ENCODE assay signal across 8 cellular contexts in genomic region chr9:89312154-89312616, GRCh38. TPM values are rescaled to one million over a fixed set of nuclear protein-coding genes. Genes with fewer than 3 reads are reported as not detected.
DNase-seq lines count a peak whose midpoint lies in the region; ATAC-seq and TF ChIP-seq lines count a peak whose summit lies in the region.

No MANE protein-coding gene starts in this region.

- no peaks in the 10 kb centered on the region for H3K9me2 ChIP-seq in SU-DHL-6 (replicated peaks; ENCODE audit: insufficient read depth, low read length)

- ATAC-seq in HG02981 (IDR thresholded peaks at IDR 0.05; ENCODE audit: unreplicated experiment) = no peak
- no peak for ATAC-seq in HG03571 (IDR thresholded peaks at IDR 0.05; ENCODE audit: unreplicated experiment)

- no peak overlapping the region for H2AFZ ChIP-seq in SU-DHL-6 (ENCODE audit: low read depth, low read length, severe bottlenecking)

- peak overlapping the region; percentile 85 for H3K4me3 Mint-ChIP-seq in activated naive CD4-positive, alpha-beta T cell treated with anti-CD3 and anti-CD28 coated beads, Interleukin-2, amount 50 U/mL, for 24 hours

- 0 to 1% methylated on average over 11 of the region's 11 CpGs for WGBS in sigmoid colon, 2 donors

- peaks cover 33% of the 10 kb centered on the region for H4K20me1 ChIP-seq in SU-DHL-6 (ENCODE audit: low read depth, low read length)

- H3K4me3 ChIP-seq in SU-DHL-6 (ENCODE audit: insufficient read depth, low read length, poor library complexity, severe bottlenecking) = peak overlapping the region; percentile 94
- H3K4me3 ChIP-seq in sigmoid colon = peak overlapping the region in 3 of 4 donors; percentile 78 to 97 (median 88)

- no peaks in the 10 kb centered on the region for H3K9me3 ChIP-seq in SU-DHL-6 (ENCODE audit: insufficient read depth, low read length)
- no peaks in the 10 kb centered on the region for H3K9me3 ChIP-seq in sigmoid colon

- no peaks in the 10 kb centered on the region for H3K9me3 Mint-ChIP-seq in activated naive CD4-positive, alpha-beta T cell treated with anti-CD3 and anti-CD28 coated beads, Interleukin-2, amount 50 U/mL, for 24 hours

- H3K27ac Mint-ChIP-seq in activated naive CD4-positive, alpha-beta T cell treated with anti-CD3 and anti-CD28 coated beads, Interleukin-2, amount 50 U/mL, for 24 hours = peak overlapping the region; percentile 23

- DNase-seq in activated naive CD4-positive, alpha-beta T cell (lab: John Stamatoyannopoulos, UW) = no peak
- DNase-seq in fibroblast of gingiva (ENCODE audit: low read depth) (peak; percentile 15), sigmoid colon (no peak)
- no peak for DNase-seq in stimulated activated CD4-positive, alpha-beta T cell treated with anti-CD3 and anti-CD28 coated beads, Interleukin-12 subunit alpha, Interleukin-12 subunit beta, amount 100 ng/mL, for 4 hours

- no peak for TF ChIP-seq EP300 in sigmoid colon (IDR thresholded peaks at IDR 0.05)

- TF ChIP-seq POLR2A in sigmoid colon (IDR thresholded peaks at IDR 0.05) = no peak

- peaks cover 38% of the 10 kb centered on the region for H3K36me3 ChIP-seq in SU-DHL-6 (ENCODE audit: low read length)
- no peaks in the 10 kb centered on the region for H3K36me3 ChIP-seq in sigmoid colon

- H3K9ac ChIP-seq in SU-DHL-6 (ENCODE audit: low read length) = peak overlapping the region; percentile 87

- H3F3A ChIP-seq in SU-DHL-6 (ENCODE audit: insufficient read depth) = peaks cover 52% of the 10 kb centered on the region

- intact Hi-C loops in sigmoid colon (cut with DNase I) = no loop called here

- no peaks in the 10 kb centered on the region for H3K27me3 Mint-ChIP-seq in activated naive CD4-positive, alpha-beta T cell treated with anti-CD3 and anti-CD28 coated beads, Interleukin-2, amount 50 U/mL, for 24 hours

- peaks cover 32% of the 10 kb centered on the region for H3K4me1 Mint-ChIP-seq in activated naive CD4-positive, alpha-beta T cell treated with anti-CD3 and anti-CD28 coated beads, Interleukin-2, amount 50 U/mL, for 24 hours

- peaks cover 9% of the 10 kb centered on the region for H3K36me3 Mint-ChIP-seq in activated naive CD4-positive, alpha-beta T cell treated with anti-CD3 and anti-CD28 coated beads, Interleukin-2, amount 50 U/mL, for 24 hours

- H3K27me3 ChIP-seq in SU-DHL-6 (ENCODE audit: low read length) (no peaks in the 10 kb centered on the region), sigmoid colon (no peaks in the 10 kb centered on the region)

- H3K79me2 ChIP-seq in SU-DHL-6 (ENCODE audit: insufficient read depth, low read length) = peaks cover 50% of the 10 kb centered on the region

- TF ChIP-seq CTCF in SU-DHL-6 (IDR thresholded peaks at IDR 0.05; ENCODE audit: insufficient read depth, low read length, poor library complexity, severe bottlenecking) = no peak
- TF ChIP-seq CTCF in sigmoid colon (IDR thresholded peaks at IDR 0.05) = no peak

- H3K27ac ChIP-seq in SU-DHL-6 (ENCODE audit: low read depth, low read length) = peak overlapping the region; percentile 92
- H3K27ac ChIP-seq in sigmoid colon = peak overlapping the region in 1 of 4 donors; percentile 100

- H3K4me2 ChIP-seq in SU-DHL-6 (ENCODE audit: low read depth, low read length, poor library complexity, severe bottlenecking) = peak overlapping the region; percentile 98

- H3K4me1 ChIP-seq in sigmoid colon = peaks cover 0 to 33% (median 24%) of the 10 kb centered on the region in 4 donors

RNA-seq across cellular contexts. Expression of gene CKS2, which starts 1.2 kb away (rescaled TPM):
- total RNA-seq in sigmoid colon = 10 to 100 TPM in 2 of 4 donors, 1 to 10 TPM in 2; 4.7 to 18.9 (median 13.5) TPM
- polyA plus RNA-seq in sigmoid colon = 100 to 1,000 TPM in 2 of 3 donors, 10 to 100 TPM in 1; 48.6 to 151 (median 129) TPM

RNA-seq across cellular contexts. Expression of gene SECISBP2, which starts 6.1 kb away (rescaled TPM):
- 10 to 100 TPM; 35.0 to 41.8 (median 39.0) TPM for total RNA-seq in sigmoid colon
- polyA plus RNA-seq in sigmoid colon = 10 to 100 TPM; 21.0 to 34.3 (median 33.5) TPM
